Comparison of ENCODE assay signal across 18 cellular contexts in genomic region chr13:73015799-73016198, GRCh38.
"Had no signal": no experiment of that assay in that cellular context is flagged by ENCODE, and none has a peak within 500 bp of the region (broad histone marks: within the 10 kb centered on the region; RNA-seq: fewer than 3 reads in every experiment).

No MANE protein-coding gene starts in this region.

- DNase-seq: Kasumi-1, MM.1S, NCI-H1092 treated with DMSO at 0.1 percent for 48 hours, NCI-H1436, NCI-H187, NCI-H2029, NCI-H2081 treated with DMSO at 0.1 percent for 48 hours, NCI-H2171, NCI-H226, NCI-H446, NCI-H510A, NCI-H524 treated with DMSO at 0.1 percent for 48 hours, NCI-H69, NCI-H774, Right ventricle myocardium superior, RPMI8226, SIG-M5 had no signal

- FAIRE-seq: RCC 7860 had no signal
